26 cellular contexts compared by ENCODE assay signal in the genomic region with DNA sequence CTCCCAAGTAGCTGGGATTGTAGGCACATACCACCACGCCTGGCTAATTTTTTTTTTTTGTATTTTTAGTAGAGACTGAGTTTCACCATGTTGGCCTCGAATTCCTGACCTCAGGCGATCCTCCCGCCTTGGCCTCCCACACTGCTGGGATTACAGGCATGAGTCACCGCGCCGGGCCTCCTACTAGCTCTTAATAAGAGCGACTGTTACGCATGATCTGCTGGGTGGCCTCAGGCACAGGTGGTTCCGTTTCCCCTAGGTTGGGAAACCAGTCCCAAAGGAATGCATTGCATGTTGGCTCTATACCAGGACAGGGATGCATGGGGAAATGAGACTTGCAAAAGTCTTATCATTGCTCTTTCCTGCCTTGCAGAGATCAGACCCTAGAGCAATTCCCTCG.
DNase-seq lines count a peak whose midpoint lies in the region; ATAC-seq, FAIRE-seq and TF ChIP-seq lines count a peak whose summit lies in the region.
"Had no signal": no experiment of that assay in that cellular context is flagged by ENCODE, and none has a peak within 500 bp of the region (broad histone marks: within the 10 kb centered on the region; RNA-seq: fewer than 3 reads in every experiment).

No MANE protein-coding gene starts in this region.

- POLR2A ChIA-PET in H1 (lab: Charles Lee; ENCODE audit: partially characterized antibody) = interaction anchor here (1.0 kb wide), 1 partner anchor 45 kb away, joined by 4 read pairs; no protein-coding TSS in a partner anchor

- no peak for TF ChIP-seq RAD21 in H1 (IDR thresholded peaks at IDR 0.05 in 1 of 2, conservative IDR thresholded peaks at IDR 0.05 in 1 of 2; ENCODE audit: low read depth in 2 of 2, low read length in 2 of 2)

- TF ChIP-seq EP300 in H1 (IDR thresholded peaks at IDR 0.05; ENCODE audit: borderline replicate concordance in 1 of 2, low read depth in 2 of 2, low read length in 2 of 2) = no peak
- TF ChIP-seq EP300 in suprapubic skin (IDR thresholded peaks at IDR 0.05) = no peak

- peak overlapping the region; percentile 75; the same call in 1 of the 2 replicates for H2BK20ac ChIP-seq in H1 (ENCODE audit: low read length)

- H3K4me3 ChIP-seq in H1 (ENCODE audit: extremely low read depth in 1 of 4, insufficient read depth in 2 of 4, low read depth in 3 of 4, low read length in 4 of 4) = no peak overlapping the region
- H3K4me3 ChIP-seq in suprapubic skin = no peak overlapping the region
- H3K4me3 ChIP-seq: GM23248 had no signal

- CTCF ChIA-PET in H1 (lab: Charles Lee; ENCODE audit: partially characterized antibody) = interaction anchor here (1.1 to 2.5 kb wide), 7 partner anchors 10 to 117 kb away, joined by 3 to 8 read pairs (median 4); no protein-coding TSS in a partner anchor

- peak overlapping the region; percentile 95 for H2BK120ac ChIP-seq in H1 (replicated peaks; ENCODE audit: low read depth, low read length)

- H4K8ac ChIP-seq in H1 (ENCODE audit: extremely low read depth, insufficient read depth, low read length) = no peak overlapping the region

- 95% methylated on average over 11 of the region's 11 CpGs; no CpG with 5 or more reads in 1 of the 2 experiments for WGBS in H1 (ENCODE audit: extremely low coverage in 1 of 2, insufficient coverage in 1 of 2, insufficient read length in 1 of 2, insufficient replicate concordance in 2 of 2, low coverage in 1 of 2, low lambda C conversion rate in 2 of 2, missing lambda C conversion rate in 1 of 2), 2 experiments
- WGBS in suprapubic skin = 45% methylated on average over 8 of the region's 11 CpGs

- H3K27me3 Mint-ChIP-seq in activated naive CD8-positive, alpha-beta T cell treated with anti-CD3 and anti-CD28 coated beads, Interleukin-2, amount 50 U/mL, for 24 hours = peaks cover 12% of the 10 kb centered on the region
- H3K27me3 Mint-ChIP-seq in T-helper 2 cell treated with Interferon-gamma antibody and Interleukin-4, amounts not matched to agents 5 μg/mL and 100 μg/mL, for 36 hours (ENCODE audit: low read depth) = peaks cover 7% of the 10 kb centered on the region

- peak; percentile 28 for DNase-seq in activated effector memory CD4-positive, alpha-beta T cell treated with anti-CD3 and anti-CD28 coated beads, Interleukin-2, amount 50 U/mL, for 16 hours
- DNase-seq in activated effector memory CD4-positive, alpha-beta T cell treated with Interleukin-2 at 50 U/mL for 16 hours = no peak
- DNase-seq in NCI-H226 (peak; percentile 97), H1 (ENCODE audit: low read depth in 1 of 2, low spot score in 2 of 2) (no peak), suprapubic skin (ENCODE audit: low spot score in 2 of 2) (peak; percentile 21 to 45)
- no peak for DNase-seq in activated naive CD8-positive, alpha-beta T cell treated with anti-CD3 and anti-CD28 coated beads, Interleukin-2, amount 50 U/mL, for 24 hours
- no peak for DNase-seq in T-helper 2 cell treated with Interferon-gamma antibody and Interleukin-4, amounts not matched to agents 5 μg/mL and 100 μg/mL, for 36 hours (ENCODE audit: low spot score)
- DNase-seq: 8988T; activated CD4-positive, alpha-beta T cell treated with anti-CD3 and anti-CD28 coated beads, Interleukin-2, amount 50 U/mL, for 1 hour; activated naive CD8-positive, alpha-beta T cell treated with anti-CD3 and anti-CD28 coated beads for 36 hours; AML-193; CD8-positive, alpha-beta T cell; DMS153; GF-D8; glutamatergic neuron; GM23248; NCI-H1092 treated with DMSO at 0.1 percent for 48 hours; NCI-H2029 treated with DMSO at 0.1 percent for 48 hours; NCI-H446 treated with DMSO at 0.1 percent for 48 hours; NK-92 treated with Interleukin-12 subunit alpha and Interleukin-12 subunit beta, amount 100 ng/mL, for 24 hours had no signal

- no peak overlapping the region for H4K91ac ChIP-seq in H1 (replicated peaks; ENCODE audit: insufficient read length, low read length)

- no peak for ATAC-seq in GM21360 (IDR thresholded peaks at IDR 0.05; ENCODE audit: unreplicated experiment)
- no peak for ATAC-seq in activated naive CD8-positive, alpha-beta T cell treated with anti-CD3 and anti-CD28 coated beads, Interleukin-2, amount 50 U/mL, for 24 hours
- ATAC-seq: activated T-helper 17 cell treated with anti-CD3 and anti-CD28 coated beads, Interleukin-2, amount 50 U/mL, for 72 hours; CD8-positive, alpha-beta T cell had no signal

- no peak overlapping the region for H2AFZ ChIP-seq in H1 (ENCODE audit: low read length)
- H2AFZ ChIP-seq: GM23248 had no signal

- no peaks in the 10 kb centered on the region for H3K79me1 ChIP-seq in H1 (ENCODE audit: low read depth, low read length)

- 0 out of 2 replicates have a peak overlapping the region, but pooled peaks have one; percentile 40 for H2AK5ac ChIP-seq in H1 (ENCODE audit: low read depth, low read length)

- H3K4me1 ChIP-seq in H1 (replicated peaks in 1 of 4; ENCODE audit: control insufficient read depth in 3 of 4, insufficient read depth in 4 of 4, low read length in 3 of 4) (peaks cover 1 to 15% (median 8%) of the 10 kb centered on the region in 4 experiments; a peak in 5 of 7 replicates), suprapubic skin (no peaks in the 10 kb centered on the region)

- no peak overlapping the region for H3K4me3 Mint-ChIP-seq in activated naive CD8-positive, alpha-beta T cell treated with anti-CD3 and anti-CD28 coated beads, Interleukin-2, amount 50 U/mL, for 24 hours
- no peak overlapping the region for H3K4me3 Mint-ChIP-seq in T-helper 2 cell treated with Interferon-gamma antibody and Interleukin-4, amounts not matched to agents 5 μg/mL and 100 μg/mL, for 36 hours
- H3K4me3 Mint-ChIP-seq: activated naive CD8-positive, alpha-beta T cell treated with anti-CD3 and anti-CD28 coated beads for 36 hours; activated T-helper 17 cell treated with anti-CD3 and anti-CD28 coated beads, Interleukin-2, amount 50 U/mL, for 72 hours; CD8-positive, alpha-beta T cell; central memory CD8-positive, alpha-beta T cell had no signal

- H3K4me2 ChIP-seq in H1 (ENCODE audit: insufficient read depth in 1 of 2, low read depth in 2 of 2, low read length in 2 of 2) = no peak overlapping the region

- H2BK12ac ChIP-seq in H1 (ENCODE audit: low read depth, low read length) = peak overlapping the region; percentile 68; the same call in 1 of the 2 replicates

- peak overlapping the region; percentile 73 for H3K4ac ChIP-seq in H1 (replicated peaks; ENCODE audit: insufficient read length, low read depth, low read length)

- H2BK5ac ChIP-seq in H1 (ENCODE audit: low read depth, low read length) = peak overlapping the region; percentile 81; the same call in 1 of the 2 replicates

- no peak overlapping the region for H3K27ac ChIP-seq in H1 (ENCODE audit: low read depth, low read length)
- no peak overlapping the region for H3K27ac ChIP-seq in suprapubic skin
- H3K27ac ChIP-seq: GM23248, HL-60, VCaP had no signal

- no peaks in the 10 kb centered on the region for H3K9me3 Mint-ChIP-seq in activated naive CD8-positive, alpha-beta T cell treated with anti-CD3 and anti-CD28 coated beads, Interleukin-2, amount 50 U/mL, for 24 hours
- H3K9me3 Mint-ChIP-seq in T-helper 2 cell treated with Interferon-gamma antibody and Interleukin-4, amounts not matched to agents 5 μg/mL and 100 μg/mL, for 36 hours = no peaks in the 10 kb centered on the region
- H3K9me3 Mint-ChIP-seq: activated naive CD8-positive, alpha-beta T cell treated with anti-CD3 and anti-CD28 coated beads for 36 hours; activated T-helper 17 cell treated with anti-CD3 and anti-CD28 coated beads, Interleukin-2, amount 50 U/mL, for 72 hours; CD8-positive, alpha-beta T cell; central memory CD8-positive, alpha-beta T cell had no signal

- no peak overlapping the region for H4K5ac ChIP-seq in H1 (ENCODE audit: insufficient read length, low read depth, low read length)

- no peaks in the 10 kb centered on the region for H3K23me2 ChIP-seq in H1 (ENCODE audit: low read depth, low read length)

- no peak overlapping the region for H3K23ac ChIP-seq in H1 (ENCODE audit: insufficient read length)

- no peak overlapping the region for H3K56ac ChIP-seq in H1 (replicated peaks; ENCODE audit: insufficient read length, low read depth, low read length)

- no peak overlapping the region for H3K9ac ChIP-seq in H1 (replicated peaks in 1 of 4; ENCODE audit: extremely low read depth in 1 of 4, low read depth in 3 of 4, low read length in 3 of 4)
- H3K9ac ChIP-seq: GM23248 had no signal

- H3K9me3 ChIP-seq in H1 (ENCODE audit: insufficient read depth in 2 of 2, low read depth in 1 of 2, low read length in 1 of 2) (no peaks in the 10 kb centered on the region), suprapubic skin (no peaks in the 10 kb centered on the region)

- no peaks in the 10 kb centered on the region for H3K27me3 ChIP-seq in H1 (replicated peaks in 1 of 4; ENCODE audit: control insufficient read depth in 3 of 4, extremely low read depth in 1 of 4, insufficient read depth in 3 of 4, low read length in 3 of 4)
- peaks cover 44% of the 10 kb centered on the region for H3K27me3 ChIP-seq in suprapubic skin

- H3K18ac ChIP-seq in H1 (ENCODE audit: extremely low read depth, low read length) = 0 out of 2 replicates have a peak overlapping the region, but pooled peaks have one; percentile 75

- H3K14ac ChIP-seq in H1 (ENCODE audit: insufficient read length) = no peak overlapping the region

- H3K36me3 Mint-ChIP-seq in activated naive CD8-positive, alpha-beta T cell treated with anti-CD3 and anti-CD28 coated beads, Interleukin-2, amount 50 U/mL, for 24 hours (ENCODE audit: low read depth) = no peaks in the 10 kb centered on the region
- H3K36me3 Mint-ChIP-seq in T-helper 2 cell treated with Interferon-gamma antibody and Interleukin-4, amounts not matched to agents 5 μg/mL and 100 μg/mL, for 36 hours (ENCODE audit: low read depth) = no peaks in the 10 kb centered on the region
- H3K36me3 Mint-ChIP-seq: activated naive CD8-positive, alpha-beta T cell treated with anti-CD3 and anti-CD28 coated beads for 36 hours; CD8-positive, alpha-beta T cell had no signal

- TF ChIP-seq POLR2A in H1 (IDR thresholded peaks at IDR 0.05; ENCODE audit: control extremely low read depth in 1 of 2, low read depth in 2 of 2, low read length in 2 of 2) (no peak), suprapubic skin (IDR thresholded peaks at IDR 0.05) (no peak)

- H3K79me2 ChIP-seq in H1 (ENCODE audit: control insufficient read depth in 1 of 2, insufficient read depth in 2 of 2, low read length in 2 of 2) = no peaks in the 10 kb centered on the region

- no peaks in the 10 kb centered on the region for H3K4me1 Mint-ChIP-seq in activated naive CD8-positive, alpha-beta T cell treated with anti-CD3 and anti-CD28 coated beads, Interleukin-2, amount 50 U/mL, for 24 hours
- H3K4me1 Mint-ChIP-seq in T-helper 2 cell treated with Interferon-gamma antibody and Interleukin-4, amounts not matched to agents 5 μg/mL and 100 μg/mL, for 36 hours (ENCODE audit: low read depth) = no peaks in the 10 kb centered on the region
- H3K4me1 Mint-ChIP-seq: activated naive CD8-positive, alpha-beta T cell treated with anti-CD3 and anti-CD28 coated beads for 36 hours; activated T-helper 17 cell treated with anti-CD3 and anti-CD28 coated beads, Interleukin-2, amount 50 U/mL, for 72 hours; central memory CD8-positive, alpha-beta T cell had no signal

- TF ChIP-seq CTCF in H1 (IDR thresholded peaks at IDR 0.05; ENCODE audit: control extremely low read depth in 1 of 3, insufficient read depth in 1 of 3, low read depth in 1 of 3, low read length in 3 of 3) (no peak), suprapubic skin (IDR thresholded peaks at IDR 0.05) (no peak)

- H2BK15ac ChIP-seq in H1 (ENCODE audit: low read length) = no peak overlapping the region

- H3K36me3 ChIP-seq in H1 (ENCODE audit: control insufficient read depth in 2 of 4, insufficient read depth in 4 of 4, low read length in 3 of 4) (no peaks in the 10 kb centered on the region), suprapubic skin (no peaks in the 10 kb centered on the region)

- no peak for FAIRE-seq in H1 (lab: Jason Lieb, UNC)
- FAIRE-seq: astrocyte had no signal

- no peaks in the 10 kb centered on the region for H4K20me1 ChIP-seq in H1 (replicated peaks in 1 of 2; ENCODE audit: control insufficient read depth in 1 of 2, insufficient read depth in 2 of 2, low read length in 2 of 2)

- H3K27ac Mint-ChIP-seq in activated naive CD8-positive, alpha-beta T cell treated with anti-CD3 and anti-CD28 coated beads, Interleukin-2, amount 50 U/mL, for 24 hours = no peak overlapping the region
- H3K27ac Mint-ChIP-seq in T-helper 2 cell treated with Interferon-gamma antibody and Interleukin-4, amounts not matched to agents 5 μg/mL and 100 μg/mL, for 36 hours = no peak overlapping the region
- H3K27ac Mint-ChIP-seq: activated naive CD8-positive, alpha-beta T cell treated with anti-CD3 and anti-CD28 coated beads for 36 hours; activated T-helper 17 cell treated with anti-CD3 and anti-CD28 coated beads, Interleukin-2, amount 50 U/mL, for 72 hours; CD8-positive, alpha-beta T cell had no signal

Comparison
In these comparisons a context has a peak if more than half of its experiments do, and no peak if none do; other contexts are left out.
1. DNase-seq: peak in activated effector memory CD4-positive, alpha-beta T cell treated with anti-CD3 and anti-CD28 coated beads, Interleukin-2, amount 50 U/mL, for 16 hours (single experiment), NCI-H226 (single experiment) and suprapubic skin (2 of 2); none in activated effector memory CD4-positive, alpha-beta T cell treated with Interleukin-2 at 50 U/mL for 16 hours (single experiment), H1 (0 of 2), activated naive CD8-positive, alpha-beta T cell treated with anti-CD3 and anti-CD28 coated beads, Interleukin-2, amount 50 U/mL, for 24 hours (single experiment) and T-helper 2 cell treated with Interferon-gamma antibody and Interleukin-4, amounts not matched to agents 5 μg/mL and 100 μg/mL, for 36 hours (single experiment).